In genomic region chr12:119850330-119850729, GRCh38 we compare ENCODE assay signal across 2 cellular contexts.
TF ChIP-seq lines count a peak whose summit lies in the region.

No MANE protein-coding gene starts in this region.

TF ChIP-seq in HEK293, 187 proteins besides CTCF, POLR2A, EP300 and RAD21:
- TF ChIP-seq PRDM1 (tag by site-specific recombination; IDR thresholded peaks at IDR 0.05) (peak; percentile 100), ZNF121 (tag by site-specific recombination; IDR thresholded peaks at IDR 0.05) (no peak), ZNF530 (tag by site-specific recombination; IDR thresholded peaks at IDR 0.05; ENCODE audit: low read depth) (peak; percentile 63; the same call in 1 of the 2 replicates), GLI4 (tag by site-specific recombination; IDR thresholded peaks at IDR 0.05) (no peak)

TF ChIP-seq in K562, 482 proteins besides CTCF, POLR2A, EP300 and RAD21:
- TF ChIP-seq SMAD2 (IDR thresholded peaks at IDR 0.05; ENCODE audit: low read depth, low read length) (no peak), PCBP2 (IDR thresholded peaks at IDR 0.05; ENCODE audit: low read depth, low read length, poor library complexity, severe bottlenecking) (peak; percentile 91), E4F1 (CRISPR knock-in tag; IDR thresholded peaks at IDR 0.05; ENCODE audit: borderline replicate concordance) (no peak), DLX4 (CRISPR knock-in tag; IDR thresholded peaks at IDR 0.05) (no peak), PCBP1 (IDR thresholded peaks at IDR 0.05; ENCODE audit: low read depth, low read length, poor library complexity, severe bottlenecking) (peak; percentile 76), HNRNPK (IDR thresholded peaks at IDR 0.05; ENCODE audit: low read depth, low read length, poor library complexity, severe bottlenecking) (peak; percentile 84)
